In genomic region chr20:61163027-61163426, GRCh38 we compare ENCODE assay signal across 29 cellular contexts.
"Had no signal": no experiment of that assay in that cellular context is flagged by ENCODE, and none has a peak within 500 bp of the region (broad histone marks: within the 10 kb centered on the region; RNA-seq: fewer than 3 reads in every experiment).

No MANE protein-coding gene starts in this region.

- H3K9ac ChIP-seq: KMS-11 had no signal

- H3K27ac ChIP-seq: brain microvascular endothelial cell, KMS-11, Peyer's patch had no signal

- DNase-seq: activated CD4-positive, alpha-beta T cell treated with anti-CD3 and anti-CD28 coated beads, Interleukin-2, amount 10 ng/mL, durations not matched to agents 7 days and 5 days; activated CD4-positive, alpha-beta T cell treated with anti-CD3 and anti-CD28 coated beads, Interleukin-2, amount 50 U/mL, for 48 hours; activated CD8-positive, alpha-beta T cell treated with anti-CD3 and anti-CD28 coated beads, Interleukin-2, amount 10 ng/mL, durations not matched to agents 7 days and 5 days; activated effector memory CD4-positive, alpha-beta T cell treated with Interleukin-2 at 50 U/mL for 16 hours; activated naive CD4-positive, alpha-beta T cell treated with anti-CD3 and anti-CD28 coated beads, Interleukin-2, amount 50 U/mL, for 16 hours; activated naive CD8-positive, alpha-beta T cell treated with anti-CD3 and anti-CD28 coated beads for 36 hours; activated T-cell treated with anti-CD3 and anti-CD28 coated beads, Interleukin-2, amount 50 U/mL, for 48 hours; amniotic stem cell; aorta; brain microvascular endothelial cell; central memory CD4-positive, alpha-beta T cell; MM.1S; MV-4-11; NCI-H1092; NCI-H1436 treated with DMSO at 0.1 percent for 48 hours; NCI-H1694 treated with DMSO at 0.1 percent for 48 hours; NCI-H2029 treated with DMSO at 0.1 percent for 48 hours; NCI-H2107; NCI-H2171; NCI-H510A; NCI-H526; NCI-H82; NK-92 treated with Interleukin-12 subunit alpha and Interleukin-12 subunit beta, amount 100 ng/mL, for 24 hours; PC-3; Peyer's patch; RPMI8226; T1000 had no signal

- H3K4me3 ChIP-seq: Peyer's patch had no signal

- ATAC-seq: activated CD8-positive, alpha-beta T cell treated with anti-CD3 and anti-CD28 coated beads, Interleukin-2, amount 10 ng/mL, durations not matched to agents 7 days and 5 days; PC-3; Right ventricle myocardium inferior had no signal

- H3K36me3 ChIP-seq: brain microvascular endothelial cell, Peyer's patch had no signal

- H3K27me3 ChIP-seq: brain microvascular endothelial cell, Peyer's patch had no signal

- H3K4me1 ChIP-seq: Peyer's patch had no signal

- H3K9me3 ChIP-seq: Peyer's patch had no signal

- H3K4me2 ChIP-seq: KMS-11 had no signal
